In the genomic region with DNA sequence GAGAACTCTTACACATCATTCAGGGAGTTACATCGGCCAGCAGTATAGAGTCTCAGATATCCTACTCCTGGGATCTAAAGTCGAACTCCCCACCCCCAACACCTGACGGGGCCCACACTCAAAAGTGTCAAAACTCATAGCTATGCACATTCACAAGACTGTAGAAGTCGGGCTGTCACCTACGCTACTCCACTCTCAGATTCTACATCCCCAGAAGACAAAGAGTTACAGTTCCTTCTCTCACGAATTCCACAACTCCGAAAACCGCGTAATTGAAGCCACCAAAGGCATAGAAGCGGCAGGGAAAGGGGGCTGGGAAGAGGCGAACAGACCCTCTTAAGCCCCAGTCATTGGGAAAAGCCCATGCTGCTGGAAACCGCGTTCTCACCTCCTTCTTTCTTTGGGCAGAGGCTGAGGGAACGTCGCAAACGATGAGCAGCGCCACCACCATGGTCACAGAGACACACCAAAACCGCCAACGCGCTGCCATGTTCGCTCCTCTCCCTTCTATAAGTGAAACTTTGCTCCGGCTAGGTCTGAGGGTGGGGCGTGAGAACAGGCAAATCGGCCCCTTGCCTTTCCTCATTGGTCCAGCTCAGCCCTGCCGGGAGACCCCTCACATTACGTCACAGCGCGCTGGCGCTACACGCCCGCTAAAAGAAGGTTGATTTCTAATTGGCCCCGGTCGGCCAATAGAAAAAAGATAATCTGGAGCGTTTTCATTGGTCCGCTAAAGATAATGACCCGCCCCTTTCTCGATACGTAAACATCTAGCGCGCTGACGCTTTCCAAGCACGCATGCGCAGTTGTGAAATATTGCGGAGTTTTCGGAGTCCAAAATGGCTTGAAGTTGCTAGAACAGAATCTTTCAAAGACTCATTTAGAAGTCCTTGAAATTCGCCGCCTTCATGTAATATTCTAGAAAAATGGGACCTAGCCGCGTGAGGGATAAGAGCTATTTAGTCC, we compare ENCODE assay signal across 8 cellular contexts. TPM values are rescaled to one million over a fixed set of nuclear protein-coding genes. Genes with fewer than 3 reads are reported as not detected.
DNase-seq lines count a peak whose midpoint lies in the region; ATAC-seq and TF ChIP-seq lines count a peak whose summit lies in the region.

A gene (minus strand): TSS at position 515 of the 966 bp plus-strand sequence. CDS start 25 bp downstream, at position 490.

- no peaks in the 10 kb centered on the region for H4K20me1 ChIP-seq in KMS-11 (ENCODE audit: insufficient read depth)

- TF ChIP-seq CTCF in KMS-11 (conservative IDR thresholded peaks at IDR 0.05; ENCODE audit: low read depth, low read length) (no peak), Peyer's patch (IDR thresholded peaks at IDR 0.05) (no peak)

- no peaks in the 10 kb centered on the region for H3K27me3 ChIP-seq in KMS-11 (ENCODE audit: insufficient read depth, low read depth)
- H3K27me3 ChIP-seq in Peyer's patch: no peaks in the 10 kb centered on the region
- no peaks in the 10 kb centered on the region for H3K27me3 ChIP-seq in muscle layer of colon (ENCODE audit: control insufficient read depth in 1 of 2, insufficient read depth in 2 of 2, low read length in 2 of 2)

- TF ChIP-seq POLR2A in Peyer's patch (IDR thresholded peaks at IDR 0.05): peak; percentile 88 to 93

- peak within 1 kb of the TSS; percentile 89 for H3K27ac ChIP-seq in KMS-11
- H3K27ac ChIP-seq in Peyer's patch: peak within 1 kb of the TSS; percentile 70 to 94 (median 94)
- peak within 1 kb of the TSS; percentile 77 for H3K27ac ChIP-seq in muscle layer of colon (ENCODE audit: low read depth, low read length)

- H3K9ac ChIP-seq in KMS-11 (peak within 1 kb of the TSS; percentile 91), muscle layer of colon (ENCODE audit: low read length) (peak within 1 kb of the TSS; percentile 69)

- H2AFZ ChIP-seq in KMS-11 (ENCODE audit: low read depth): peak within 1 kb of the TSS; percentile 57

- peak within 1 kb of the TSS; percentile 93 for H3K4me2 ChIP-seq in KMS-11

- H3K4me3 ChIP-seq in KMS-11 (IDR thresholded peaks at IDR 0.05; ENCODE audit: insufficient read depth, low read depth, low read length): no peak within 1 kb of the TSS
- peak within 1 kb of the TSS; percentile 43 to 70 (median 65) for H3K4me3 ChIP-seq in Peyer's patch
- H3K4me3 ChIP-seq in muscle layer of colon (ENCODE audit: low read depth in 1 of 2, low read length in 2 of 2): peak within 1 kb of the TSS; percentile 56 to 67

- H3K79me2 ChIP-seq in KMS-11 (ENCODE audit: insufficient read depth, low read depth): peaks cover 56% of the 10 kb centered on the region

- H3K4me1 ChIP-seq in KMS-11 (ENCODE audit: low read depth, poor library complexity, severe bottlenecking): peaks cover 11% of the 10 kb centered on the region
- no peaks in the 10 kb centered on the region for H3K4me1 ChIP-seq in Peyer's patch
- H3K4me1 ChIP-seq in muscle layer of colon (ENCODE audit: insufficient read depth, low read length): no peaks in the 10 kb centered on the region

- no peaks in the 10 kb centered on the region for H3K36me3 ChIP-seq in KMS-11 (ENCODE audit: insufficient read depth)
- no peaks in the 10 kb centered on the region for H3K36me3 ChIP-seq in Peyer's patch
- no peaks in the 10 kb centered on the region for H3K36me3 ChIP-seq in muscle layer of colon (ENCODE audit: insufficient read depth, low read length)

- ATAC-seq in GM21737 (IDR thresholded peaks at IDR 0.05; ENCODE audit: unreplicated experiment) (peak; percentile 86), esophagus mucosa (peak; percentile 97)

- H3K9me3 ChIP-seq in Peyer's patch (no peaks in the 10 kb centered on the region), muscle layer of colon (ENCODE audit: low read length) (no peaks in the 10 kb centered on the region)

- DNase-seq in DMS53 treated with DMSO at 0.1 percent for 48 hours (lab: John Stamatoyannopoulos, UW; ENCODE audit: unreplicated experiment) (peak; percentile 93), Peyer's patch (peak; percentile 85 to 96 (median 88))
- peak; percentile 86 to 88 for DNase-seq in activated T-cell treated with anti-CD3 and anti-CD28 coated beads, Interleukin-2, amount 50 U/mL, for 48 hours
- peak; percentile 64 for DNase-seq in stimulated activated CD8-positive, alpha-beta memory T cell treated with anti-CD3 and anti-CD28 coated beads, Interleukin-7, amount 100 ng/mL, for 24 hours (ENCODE audit: low read depth)

RNA-seq across cellular contexts. Expression of the gene that starts here (rescaled TPM):
- 10 to 100 TPM; 29.5 to 62.7 (median 50.1) TPM for total RNA-seq in Peyer's patch
- total RNA-seq in esophagus mucosa: 39.4 TPM
